ENCODE assay signal across 13 cellular contexts in genomic region chr9:119369670-119370366, GRCh38. TPM values are rescaled to one million over a fixed set of nuclear protein-coding genes. Genes with fewer than 3 reads are reported as not detected.
A peak's percentile ranks its signal among the peaks of the same experiment; 100 is the strongest.
DNase-seq lines count a peak whose midpoint lies in the region; ATAC-seq and TF ChIP-seq lines count a peak whose summit lies in the region.
"Had no signal": no experiment of that assay in that cellular context is flagged by ENCODE, and none has a peak within 500 bp of the region (broad histone marks: within the 10 kb centered on the region; RNA-seq: fewer than 3 reads in every experiment).

No MANE protein-coding gene starts in this region.

- H3K4me1 ChIP-seq in esophagus muscularis mucosa (peaks cover 13 to 18% (median 16%) of the 10 kb centered on the region in 4 donors), parathyroid adenoma (no peaks in the 10 kb centered on the region), gastroesophageal sphincter (peaks cover 0 to 14% (median 0%) of the 10 kb centered on the region in 3 donors)
- H3K4me1 ChIP-seq in effector memory CD4-positive, alpha-beta T cell (ENCODE audit: control insufficient read depth, insufficient read depth, low read length, poor library complexity, severe bottlenecking), result no peaks in the 10 kb centered on the region
- H3K4me1 ChIP-seq: HAP-1 had no signal

- H3K27me3 ChIP-seq in esophagus muscularis mucosa (peaks cover 0 to 65% (median 25%) of the 10 kb centered on the region in 4 donors), parathyroid adenoma (ENCODE audit: control insufficient read depth, insufficient read depth, low read length) (no peaks in the 10 kb centered on the region), gastroesophageal sphincter (peaks cover 74% of the 10 kb centered on the region)
- H3K27me3 ChIP-seq in effector memory CD4-positive, alpha-beta T cell (replicated peaks; ENCODE audit: control insufficient read depth, insufficient read depth, low read length, poor library complexity, severe bottlenecking), result no peaks in the 10 kb centered on the region

- no peak for TF ChIP-seq POLR2A in esophagus muscularis mucosa (IDR thresholded peaks at IDR 0.05; ENCODE audit: low read depth)
- TF ChIP-seq POLR2A in gastroesophageal sphincter (IDR thresholded peaks at IDR 0.05), result no peak

- TF ChIP-seq EP300 in esophagus muscularis mucosa (IDR thresholded peaks at IDR 0.05) (no peak), gastroesophageal sphincter (IDR thresholded peaks at IDR 0.05) (no peak)

- no peaks in the 10 kb centered on the region for H3K79me2 ChIP-seq in parathyroid adenoma

- no peak for TF ChIP-seq CTCF in esophagus muscularis mucosa (IDR thresholded peaks at IDR 0.05)
- no peak for TF ChIP-seq CTCF in parathyroid adenoma (IDR thresholded peaks at IDR 0.05)
- no peak for TF ChIP-seq CTCF in gastroesophageal sphincter (IDR thresholded peaks at IDR 0.05)

- H3K27ac ChIP-seq in esophagus muscularis mucosa (replicated peaks in 1 of 4), result no peak overlapping the region
- peak overlapping the region; percentile 68 for H3K27ac ChIP-seq in parathyroid adenoma
- H3K27ac ChIP-seq in gastroesophageal sphincter, result no peak overlapping the region
- H3K27ac ChIP-seq in effector memory CD4-positive, alpha-beta T cell (ENCODE audit: insufficient read depth, low read length, poor library complexity, severe bottlenecking), result no peak overlapping the region
- H3K27ac ChIP-seq: neutrophil had no signal

- peak overlapping the region; percentile 85 for H3K4me2 ChIP-seq in parathyroid adenoma (ENCODE audit: low read length)

- ATAC-seq in gastroesophageal sphincter, result no peak
- no peak for ATAC-seq in HG03565 (IDR thresholded peaks at IDR 0.05; ENCODE audit: unreplicated experiment)
- no peak for ATAC-seq in HG03521 (IDR thresholded peaks at IDR 0.05; ENCODE audit: unreplicated experiment)

- no peak overlapping the region for H3K9ac ChIP-seq in parathyroid adenoma

- H2AFZ ChIP-seq in parathyroid adenoma, result peak overlapping the region; percentile 84

- no peaks in the 10 kb centered on the region for H3K9me3 ChIP-seq in esophagus muscularis mucosa
- no peaks in the 10 kb centered on the region for H3K9me3 ChIP-seq in parathyroid adenoma (ENCODE audit: control insufficient read depth, low read length)
- H3K9me3 ChIP-seq in gastroesophageal sphincter, result peaks cover 0 to 15% (median 0%) of the 10 kb centered on the region in 3 donors
- H3K9me3 ChIP-seq in effector memory CD4-positive, alpha-beta T cell (ENCODE audit: control insufficient read depth, low read length), result no peaks in the 10 kb centered on the region
- H3K9me3 ChIP-seq: HAP-1, neutrophil had no signal

- intact Hi-C loops in esophagus muscularis mucosa (cut with DNase I), result no loop called here

- DNase-seq in DMS153 treated with DMSO at 0.1 percent for 48 hours (lab: John Stamatoyannopoulos, UW; ENCODE audit: unreplicated experiment), result peak; percentile 37
- peak; percentile 78 for DNase-seq in NCI-H748 (lab: John Stamatoyannopoulos, UW; ENCODE audit: unreplicated experiment)
- no peak for DNase-seq in esophagus muscularis mucosa (ENCODE audit: extremely low spot score)
- DNase-seq in effector memory CD4-positive, alpha-beta T cell, result no peak
- DNase-seq: DND-41, foreskin melanocyte had no signal

- H3K36me3 ChIP-seq in esophagus muscularis mucosa (no peaks in the 10 kb centered on the region), parathyroid adenoma (ENCODE audit: control insufficient read depth, insufficient read depth, low read length) (no peaks in the 10 kb centered on the region), gastroesophageal sphincter (no peaks in the 10 kb centered on the region)
- no peaks in the 10 kb centered on the region for H3K36me3 ChIP-seq in effector memory CD4-positive, alpha-beta T cell (ENCODE audit: control insufficient read depth, insufficient read depth, low read length)
- H3K36me3 ChIP-seq: HAP-1, neutrophil had no signal

- 3% methylated on average over 17 of the region's 34 CpGs for WGBS in esophagus muscularis mucosa
- WGBS in gastroesophageal sphincter (ENCODE audit: low coverage in 1 of 2), 2 donors, result 2 to 3% methylated on average over 5 to 8 of the region's 34 CpGs

- H3K4me3 ChIP-seq in esophagus muscularis mucosa (peak overlapping the region; percentile 35 to 40 (median 39)), parathyroid adenoma (ENCODE audit: low read depth, low read length) (peak overlapping the region; percentile 51), gastroesophageal sphincter (peak overlapping the region in 1 of 2 donors; percentile 40)
- H3K4me3 ChIP-seq in effector memory CD4-positive, alpha-beta T cell (ENCODE audit: insufficient read depth, low read depth, low read length, poor library complexity, severe bottlenecking), result no peak overlapping the region
- H3K4me3 ChIP-seq: HAP-1 had no signal

RNA-seq across cellular contexts. Expression of gene BRINP1, which starts 0.6 kb away (rescaled TPM):
- total RNA-seq in esophagus muscularis mucosa (not detected), gastroesophageal sphincter (under 1 TPM in 1 of 4 donors, not detected in 3; 0.27 TPM)
- total RNA-seq: activated CD8-positive, alpha-beta memory T cell treated with anti-CD3 and anti-CD28 coated beads for 36 hours had no signal

Comparison
In these comparisons a context has a peak if more than half of its experiments do, and no peak if none do; other contexts are left out.
1. DNase-seq: peak in DMS153 treated with DMSO at 0.1 percent for 48 hours (single experiment) and NCI-H748 (single experiment); none in esophagus muscularis mucosa (single experiment) and effector memory CD4-positive, alpha-beta T cell (0 of 3).